21 cellular contexts compared by ENCODE assay signal in genomic region chr17:76947771-76948170, GRCh38.
"Had no signal": no experiment of that assay in that cellular context is flagged by ENCODE, and none has a peak within 500 bp of the region (broad histone marks: within the 10 kb centered on the region; RNA-seq: fewer than 3 reads in every experiment).

No MANE protein-coding gene starts in this region.

- ATAC-seq: K562, PC-3 had no signal

- H3K4me1 ChIP-seq: Peyer's patch, SJSA1 had no signal

- H3K27me3 ChIP-seq: Peyer's patch, SJSA1 had no signal

- H3K9me3 ChIP-seq: Peyer's patch, SJSA1 had no signal

- H3K4me2 ChIP-seq: KMS-11 had no signal

- H3K36me3 ChIP-seq: Peyer's patch had no signal

- DNase-seq: Kasumi-1, MM.1S, NCI-H1092 treated with DMSO at 0.1 percent for 48 hours, NCI-H1436, NCI-H187, NCI-H2171, NCI-H226, NCI-H446, NCI-H524 treated with DMSO at 0.1 percent for 48 hours, NCI-H69, NCI-H774, PC-3, Peyer's patch, Right ventricle myocardium superior, SIG-M5 had no signal

- H3K4me3 ChIP-seq: K562, Peyer's patch, SJSA1, SK-N-MC had no signal

- H3K9ac ChIP-seq: KMS-11 had no signal

- H3K27ac Mint-ChIP-seq: IgD-negative memory B cell had no signal

- H3K9me3 Mint-ChIP-seq: IgD-negative memory B cell had no signal

- H3K4me3 Mint-ChIP-seq: IgD-negative memory B cell had no signal

- H3K27ac ChIP-seq: HL-60, KMS-11, Peyer's patch, SJSA1, SK-N-MC had no signal
